In the genomic region with DNA sequence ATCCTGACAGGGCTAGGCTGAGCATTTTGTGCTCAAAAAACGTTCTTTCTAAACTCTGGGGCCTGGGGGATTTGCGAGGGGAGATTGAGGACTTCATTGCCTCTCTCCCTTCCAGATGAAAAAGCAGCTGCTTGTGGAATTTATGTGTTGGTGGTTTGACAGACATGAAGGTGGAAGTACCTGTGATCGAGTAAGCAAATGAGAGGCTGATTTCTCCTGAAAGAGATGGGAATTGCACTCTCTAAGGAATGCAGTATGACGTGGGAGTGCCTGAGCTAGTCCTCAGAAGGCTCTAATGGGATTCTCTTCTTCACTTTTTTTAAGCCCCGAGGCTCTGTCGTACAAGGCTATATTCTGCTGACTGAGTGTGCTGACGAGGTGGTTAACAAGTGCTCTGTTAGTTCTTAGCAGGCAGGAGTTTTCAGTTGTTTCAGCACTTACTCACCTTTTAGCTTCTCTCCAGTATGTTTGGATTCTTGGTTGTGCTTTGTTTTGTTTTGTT, we compare ENCODE assay signal across 2 cellular contexts.
TF ChIP-seq lines count a peak whose summit lies in the region.

No MANE protein-coding gene starts in this region.

TF ChIP-seq in GM23338, 12 proteins besides CTCF, POLR2A, EP300 and RAD21 (continued from another document):
- TF ChIP-seq REST (IDR thresholded peaks at IDR 0.05; ENCODE audit: unreplicated experiment) (no peak), CREB1 (CRISPR knock-in tag; IDR thresholded peaks at IDR 0.05; ENCODE audit: low read depth) (no peak), NANOG (IDR thresholded peaks at IDR 0.05; ENCODE audit: borderline replicate concordance) (no peak), ZNF114 (CRISPR knock-in tag; IDR thresholded peaks at IDR 0.05) (no peak), EZH2 (IDR thresholded peaks at IDR 0.05; ENCODE audit: low read depth, unreplicated experiment) (no peak), EZH2phosphoT487 (IDR thresholded peaks at IDR 0.05; ENCODE audit: unreplicated experiment) (no peak), JUNB (IDR thresholded peaks at IDR 0.05; ENCODE audit: unreplicated experiment) (no peak), STAT1 (IDR thresholded peaks at IDR 0.05; ENCODE audit: unreplicated experiment) (no peak), POLR2AphosphoS5 (IDR thresholded peaks at IDR 0.05; ENCODE audit: low read depth) (no peak), ZNF331 (CRISPR knock-in tag; IDR thresholded peaks at IDR 0.05; ENCODE audit: low read depth) (no peak)
- TF ChIP-seq, protein P1, sequence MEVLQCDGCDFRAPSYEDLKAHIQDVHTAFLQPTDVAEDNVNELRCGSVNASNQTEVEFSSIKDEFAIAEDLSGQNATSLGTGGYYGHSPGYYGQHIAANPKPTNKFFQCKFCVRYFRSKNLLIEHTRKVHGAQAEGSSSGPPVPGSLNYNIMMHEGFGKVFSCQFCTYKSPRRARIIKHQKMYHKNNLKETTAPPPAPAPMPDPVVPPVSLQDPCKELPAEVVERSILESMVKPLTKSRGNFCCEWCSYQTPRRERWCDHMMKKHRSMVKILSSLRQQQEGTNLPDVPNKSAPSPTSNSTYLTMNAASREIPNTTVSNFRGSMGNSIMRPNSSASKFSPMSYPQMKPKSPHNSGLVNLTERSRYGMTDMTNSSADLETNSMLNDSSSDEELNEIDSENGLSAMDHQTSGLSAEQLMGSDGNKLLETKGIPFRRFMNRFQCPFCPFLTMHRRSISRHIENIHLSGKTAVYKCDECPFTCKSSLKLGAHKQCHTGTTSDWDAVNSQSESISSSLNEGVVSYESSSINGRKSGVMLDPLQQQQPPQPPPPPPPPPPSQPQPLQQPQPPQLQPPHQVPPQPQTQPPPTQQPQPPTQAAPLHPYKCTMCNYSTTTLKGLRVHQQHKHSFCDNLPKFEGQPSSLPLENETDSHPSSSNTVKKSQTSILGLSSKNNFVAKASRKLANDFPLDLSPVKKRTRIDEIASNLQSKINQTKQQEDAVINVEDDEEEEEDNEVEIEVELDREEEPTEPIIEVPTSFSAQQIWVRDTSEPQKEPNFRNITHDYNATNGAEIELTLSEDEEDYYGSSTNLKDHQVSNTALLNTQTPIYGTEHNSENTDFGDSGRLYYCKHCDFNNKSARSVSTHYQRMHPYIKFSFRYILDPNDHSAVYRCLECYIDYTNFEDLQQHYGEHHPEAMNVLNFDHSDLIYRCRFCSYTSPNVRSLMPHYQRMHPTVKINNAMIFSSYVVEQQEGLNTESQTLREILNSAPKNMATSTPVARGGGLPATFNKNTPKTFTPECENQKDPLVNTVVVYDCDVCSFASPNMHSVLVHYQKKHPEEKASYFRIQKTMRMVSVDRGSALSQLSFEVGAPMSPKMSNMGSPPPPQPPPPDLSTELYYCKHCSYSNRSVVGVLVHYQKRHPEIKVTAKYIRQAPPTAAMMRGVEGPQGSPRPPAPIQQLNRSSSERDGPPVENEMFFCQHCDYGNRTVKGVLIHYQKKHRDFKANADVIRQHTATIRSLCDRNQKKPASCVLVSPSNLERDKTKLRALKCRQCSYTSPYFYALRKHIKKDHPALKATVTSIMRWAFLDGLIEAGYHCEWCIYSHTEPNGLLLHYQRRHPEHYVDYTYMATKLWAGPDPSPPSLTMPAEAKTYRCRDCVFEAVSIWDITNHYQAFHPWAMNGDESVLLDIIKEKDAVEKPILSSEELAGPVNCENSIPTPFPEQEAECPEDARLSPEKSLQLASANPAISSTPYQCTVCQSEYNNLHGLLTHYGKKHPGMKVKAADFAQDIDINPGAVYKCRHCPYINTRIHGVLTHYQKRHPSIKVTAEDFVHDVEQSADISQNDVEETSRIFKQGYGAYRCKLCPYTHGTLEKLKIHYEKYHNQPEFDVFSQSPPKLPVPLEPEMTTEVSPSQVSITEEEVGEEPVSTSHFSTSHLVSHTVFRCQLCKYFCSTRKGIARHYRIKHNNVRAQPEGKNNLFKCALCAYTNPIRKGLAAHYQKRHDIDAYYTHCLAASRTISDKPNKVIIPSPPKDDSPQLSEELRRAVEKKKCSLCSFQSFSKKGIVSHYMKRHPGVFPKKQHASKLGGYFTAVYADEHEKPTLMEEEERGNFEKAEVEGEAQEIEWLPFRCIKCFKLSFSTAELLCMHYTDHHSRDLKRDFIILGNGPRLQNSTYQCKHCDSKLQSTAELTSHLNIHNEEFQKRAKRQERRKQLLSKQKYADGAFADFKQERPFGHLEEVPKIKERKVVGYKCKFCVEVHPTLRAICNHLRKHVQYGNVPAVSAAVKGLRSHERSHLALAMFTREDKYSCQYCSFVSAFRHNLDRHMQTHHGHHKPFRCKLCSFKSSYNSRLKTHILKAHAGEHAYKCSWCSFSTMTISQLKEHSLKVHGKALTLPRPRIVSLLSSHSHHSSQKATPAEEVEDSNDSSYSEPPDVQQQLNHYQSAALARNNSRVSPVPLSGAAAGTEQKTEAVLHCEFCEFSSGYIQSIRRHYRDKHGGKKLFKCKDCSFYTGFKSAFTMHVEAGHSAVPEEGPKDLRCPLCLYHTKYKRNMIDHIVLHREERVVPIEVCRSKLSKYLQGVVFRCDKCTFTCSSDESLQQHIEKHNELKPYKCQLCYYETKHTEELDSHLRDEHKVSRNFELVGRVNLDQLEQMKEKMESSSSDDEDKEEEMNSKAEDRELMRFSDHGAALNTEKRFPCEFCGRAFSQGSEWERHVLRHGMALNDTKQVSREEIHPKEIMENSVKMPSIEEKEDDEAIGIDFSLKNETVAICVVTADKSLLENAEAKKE (CRISPR knock-in tag; IDR thresholded peaks at IDR 0.05): no peak

TF ChIP-seq in WTC11, 78 proteins besides CTCF, POLR2A, EP300 and RAD21 (continued from another document):
- TF ChIP-seq ZNF532 (CRISPR knock-in tag; IDR thresholded peaks at IDR 0.05; ENCODE audit: borderline replicate concordance): no peak
- TF ChIP-seq GABPB1 (CRISPR knock-in tag; IDR thresholded peaks at IDR 0.05): no peak
- TF ChIP-seq NFYB (CRISPR knock-in tag; conservative IDR thresholded peaks at IDR 0.05; ENCODE audit: low read depth): no peak
- TF ChIP-seq ZNF121 (CRISPR knock-in tag; IDR thresholded peaks at IDR 0.05): no peak
TF ChIP-seq in WTC11: peak in this region for 0.
